Comparison of ENCODE assay signal across 19 cellular contexts in genomic region chr1:164137273-164137947, GRCh38.
DNase-seq lines count a peak whose midpoint lies in the region; ATAC-seq and TF ChIP-seq lines count a peak whose summit lies in the region.
"Had no signal": no experiment of that assay in that cellular context is flagged by ENCODE, and none has a peak within 500 bp of the region (broad histone marks: within the 10 kb centered on the region; RNA-seq: fewer than 3 reads in every experiment).

No MANE protein-coding gene starts in this region.

- ATAC-seq in GM21390 (IDR thresholded peaks at IDR 0.05; ENCODE audit: unreplicated experiment) = peak; percentile 72
- ATAC-seq in left colon = peak; percentile 99
- ATAC-seq in HG03439 (IDR thresholded peaks at IDR 0.05; ENCODE audit: unreplicated experiment) = no peak
- ATAC-seq in upper lobe of left lung (ENCODE audit: low FRiP score in 2 of 2) = no peak
- ATAC-seq: activated T-helper 17 cell treated with anti-CD3 and anti-CD28 coated beads, Interleukin-2, amount 50 U/mL, for 72 hours; GM23338; Panc1 had no signal

- no peak overlapping the region for H2BK15ac ChIP-seq in mesenchymal stem cell (ENCODE audit: low read depth, poor library complexity, severe bottlenecking)

- H2BK120ac ChIP-seq in mesenchymal stem cell (ENCODE audit: low read depth, low read length) = no peak overlapping the region

- no peak for TF ChIP-seq POLR2A in upper lobe of left lung (IDR thresholded peaks at IDR 0.05)

- WGBS in mesenchymal stem cell = 88% methylated on average over 1 of the region's 3 CpGs
- 86 to 96% methylated on average over 3 of the region's 3 CpGs for WGBS in upper lobe of left lung, 2 donors

- no peaks in the 10 kb centered on the region for H3K9me3 ChIP-seq in MM.1S (replicated peaks; ENCODE audit: insufficient read depth, low read length)
- no peaks in the 10 kb centered on the region for H3K9me3 ChIP-seq in mesenchymal stem cell (ENCODE audit: control insufficient read depth, low read length)
- no peaks in the 10 kb centered on the region for H3K9me3 ChIP-seq in upper lobe of left lung
- H3K9me3 ChIP-seq: SK-N-SH, thyroid gland had no signal

- no peak overlapping the region for H3K14ac ChIP-seq in mesenchymal stem cell (ENCODE audit: low read length in 2 of 2)

- no peak overlapping the region for H3K4me3 ChIP-seq in MM.1S (ENCODE audit: low read length)
- no peak overlapping the region for H3K4me3 ChIP-seq in mesenchymal stem cell (ENCODE audit: insufficient read depth in 1 of 2, low read depth in 1 of 2, low read length in 2 of 2)
- H3K4me3 ChIP-seq in upper lobe of left lung = no peak overlapping the region
- H3K4me3 ChIP-seq: GM23338, thyroid gland had no signal

- no peak overlapping the region for H3K27ac ChIP-seq in MM.1S (ENCODE audit: low read length)
- H3K27ac ChIP-seq in mesenchymal stem cell (ENCODE audit: low read length, poor library complexity, severe bottlenecking) = no peak overlapping the region
- H3K27ac ChIP-seq in upper lobe of left lung = no peak overlapping the region
- H3K27ac ChIP-seq: thyroid gland had no signal

- H3K36me3 ChIP-seq in MM.1S (replicated peaks; ENCODE audit: insufficient read depth, low read length) (no peaks in the 10 kb centered on the region), mesenchymal stem cell (ENCODE audit: control insufficient read depth in 1 of 2, insufficient read depth in 2 of 2, low read depth in 1 of 2, low read length in 2 of 2) (no peaks in the 10 kb centered on the region), upper lobe of left lung (no peaks in the 10 kb centered on the region)
- H3K36me3 ChIP-seq: thyroid gland had no signal

- no peak for TF ChIP-seq CTCF in MM.1S (IDR thresholded peaks at IDR 0.05; ENCODE audit: low read length)
- no peak for TF ChIP-seq CTCF in upper lobe of left lung (IDR thresholded peaks at IDR 0.05)

- no peaks in the 10 kb centered on the region for H4K20me1 ChIP-seq in MM.1S (ENCODE audit: insufficient read depth, low read length)

- H4K8ac ChIP-seq in mesenchymal stem cell (ENCODE audit: low read length) = no peak overlapping the region

- TF ChIP-seq EP300 in upper lobe of left lung (IDR thresholded peaks at IDR 0.05) = no peak

- no peak overlapping the region for H3K23ac ChIP-seq in mesenchymal stem cell (ENCODE audit: low read length in 2 of 2)

- no peak overlapping the region for H3K18ac ChIP-seq in mesenchymal stem cell (ENCODE audit: low read depth in 1 of 2, low read length in 2 of 2)

- no peak overlapping the region for H3K9ac ChIP-seq in MM.1S (ENCODE audit: low read length)
- H3K9ac ChIP-seq in mesenchymal stem cell (ENCODE audit: low read length) = no peak overlapping the region
- H3K9ac ChIP-seq: SK-N-SH had no signal

- H2BK5ac ChIP-seq in mesenchymal stem cell (ENCODE audit: low read depth, low read length, poor library complexity, severe bottlenecking) = no peak overlapping the region

- no peaks in the 10 kb centered on the region for H3F3A ChIP-seq in MM.1S (ENCODE audit: insufficient read depth, low read length)

- H4K91ac ChIP-seq in mesenchymal stem cell (ENCODE audit: low read length) = no peak overlapping the region

- H3K79me2 ChIP-seq in MM.1S (ENCODE audit: low read length) = no peaks in the 10 kb centered on the region

- intact Hi-C loops in left colon (cut with DNase I, micrococcal nuclease) = no loop called here

- H3K4me1 ChIP-seq in MM.1S (ENCODE audit: low read length) = no peaks in the 10 kb centered on the region
- no peaks in the 10 kb centered on the region for H3K4me1 ChIP-seq in mesenchymal stem cell (ENCODE audit: control insufficient read depth, insufficient read depth, low read depth, low read length)
- H3K4me1 ChIP-seq in upper lobe of left lung = no peaks in the 10 kb centered on the region
- H3K4me1 ChIP-seq: thyroid gland had no signal

- H3K9me2 ChIP-seq in MM.1S (replicated peaks; ENCODE audit: insufficient read depth, low read length) = no peaks in the 10 kb centered on the region
- H3K9me2 ChIP-seq: SK-N-SH had no signal

- no peak overlapping the region for H3K4ac ChIP-seq in mesenchymal stem cell (ENCODE audit: low read depth in 1 of 2, low read length in 2 of 2)

- no peaks in the 10 kb centered on the region for H3K79me1 ChIP-seq in mesenchymal stem cell (replicated peaks; ENCODE audit: low read length, poor library complexity, severe bottlenecking)

- H3K4me2 ChIP-seq in MM.1S (ENCODE audit: low read depth, low read length) (no peak overlapping the region), mesenchymal stem cell (ENCODE audit: low read length, poor library complexity, severe bottlenecking) (no peak overlapping the region)
- H3K4me2 ChIP-seq: GM23338, SK-N-SH had no signal

- H2AK5ac ChIP-seq in mesenchymal stem cell (ENCODE audit: low read length, severe bottlenecking) = no peak overlapping the region

- H2BK12ac ChIP-seq in mesenchymal stem cell (ENCODE audit: low read length in 2 of 2) = no peak overlapping the region

- no peak overlapping the region for H2AFZ ChIP-seq in MM.1S (ENCODE audit: low read length)
- no peak overlapping the region for H2AFZ ChIP-seq in mesenchymal stem cell (ENCODE audit: low read depth, low read length)
- H2AFZ ChIP-seq: GM23338 had no signal

- peak; percentile 46 for DNase-seq in MM.1S
- peak; percentile 72 for DNase-seq in NCI-H2107 (lab: John Stamatoyannopoulos, UW)
- no peak for DNase-seq in left colon
- no peak for DNase-seq in mesenchymal stem cell
- no peak for DNase-seq in dedifferentiated amniotic fluid mesenchymal stem cell (ENCODE audit: extremely low spot score)
- DNase-seq in upper lobe of left lung = no peak
- DNase-seq: activated CD4-positive, CD25-positive, alpha-beta regulatory T cell treated with anti-CD3 and anti-CD28 coated beads, Interleukin-2, amount 50 U/mL, for 72 hours; erythroblast; KG1; midbrain; NCI-H1694 treated with DMSO at 0.1 percent for 48 hours; SK-N-SH; T-helper 9 cell; thyroid gland had no signal

- H3K27me3 ChIP-seq in MM.1S (replicated peaks; ENCODE audit: insufficient read depth, low read length) (no peaks in the 10 kb centered on the region), mesenchymal stem cell (ENCODE audit: control insufficient read depth in 1 of 2, insufficient read depth in 1 of 2, low read length in 2 of 2) (no peaks in the 10 kb centered on the region), upper lobe of left lung (no peaks in the 10 kb centered on the region)
- H3K27me3 ChIP-seq: thyroid gland had no signal

Comparison
In these comparisons a context has a peak if more than half of its experiments do, and no peak if none do; other contexts are left out.
1. ATAC-seq: peak in GM21390 (single experiment) and left colon (single experiment); none in HG03439 (single experiment) and upper lobe of left lung (0 of 2).
2. DNase-seq: peak in MM.1S (single experiment) and NCI-H2107 (single experiment); none in left colon (0 of 2), mesenchymal stem cell (single experiment), dedifferentiated amniotic fluid mesenchymal stem cell (single experiment) and upper lobe of left lung (0 of 2).